ENCODE assay signal across 8 cellular contexts in genomic region chr2:38508311-38509039, GRCh38.
DNase-seq lines count a peak whose midpoint lies in the region; ATAC-seq and TF ChIP-seq lines count a peak whose summit lies in the region.

No MANE protein-coding gene starts in this region.

- intact Hi-C loops in spleen (cut with DNase I; ENCODE audit: low total_unique reads) = loop anchor here (10.0 kb wide), 1 partner anchor 194 kb away; no protein-coding TSS in a partner anchor

- no peak for ATAC-seq in GM19397 (IDR thresholded peaks at IDR 0.05; ENCODE audit: unreplicated experiment)

- TF ChIP-seq CTCF in astrocyte of the spinal cord (IDR thresholded peaks at IDR 0.05; ENCODE audit: low read depth, low read length) (peak; percentile 41), spleen (IDR thresholded peaks at IDR 0.05 in 8 of 11, conservative IDR thresholded peaks at IDR 0.05 in 3 of 11) (peak; percentile 48 to 80 (median 62))

- DNase-seq in Caki2 (ENCODE audit: low read depth) = peak; percentile 54
- peak; percentile 78 for DNase-seq in H4 (ENCODE audit: low spot score)
- peak; percentile 82 for DNase-seq in NCI-H146 (lab: John Stamatoyannopoulos, UW)
- peak; percentile 49 for DNase-seq in T-helper 22 cell (ENCODE audit: low read depth)
- peak; percentile 74 for DNase-seq in astrocyte of the spinal cord (ENCODE audit: low read depth, low spot score)
- DNase-seq in iPS DF 4.7 (ENCODE audit: extremely low read depth, low spot score) = peak; percentile 87
- peak; percentile 89 for DNase-seq in spleen

- WGBS in spleen, 5 donors = 17 to 31% (median 25%) methylated on average over 10 of the region's 10 CpGs

- H3K4me3 ChIP-seq in astrocyte of the spinal cord (ENCODE audit: low read depth, low read length) (no peak overlapping the region), spleen (no peak overlapping the region)

- H3K27ac ChIP-seq in spleen = peak overlapping the region in 3 of 8 donors; percentile 7 to 36 (median 25)

- no peak for TF ChIP-seq POLR2A in spleen (IDR thresholded peaks at IDR 0.05)

- H3K4me1 ChIP-seq in spleen = peaks cover 0 to 19% (median 9%) of the 10 kb centered on the region in 6 donors

- in situ Hi-C loops in Caki2 (cut with HindIII; ENCODE audit: low pct_unique_long_range_greater_than_20kb, low sequenced_read_pairs) (no loop called here), astrocyte of the spinal cord (cut with HindIII; ENCODE audit: low sequenced_read_pairs) (no loop called here)

- H3K36me3 ChIP-seq in spleen = no peaks in the 10 kb centered on the region

- no peaks in the 10 kb centered on the region for H3K27me3 ChIP-seq in spleen (replicated peaks in 1 of 7)

- H3K9me3 ChIP-seq in spleen = peaks cover 0 to 5% (median 0%) of the 10 kb centered on the region in 8 donors
